Comparison of ENCODE assay signal across 8 cellular contexts in genomic region chr4:116180056-116180690, GRCh38.
DNase-seq lines count a peak whose midpoint lies in the region; ATAC-seq, FAIRE-seq and TF ChIP-seq lines count a peak whose summit lies in the region.

No MANE protein-coding gene starts in this region.

- no peaks in the 10 kb centered on the region for H3K4me1 ChIP-seq in mammary epithelial cell (ENCODE audit: insufficient read depth, low read length)
- H3K4me1 ChIP-seq in psoas muscle: no peaks in the 10 kb centered on the region
- H3K4me1 ChIP-seq in small intestine (ENCODE audit: control insufficient read depth in 2 of 2, insufficient read depth in 1 of 2, low read depth in 1 of 2, low read length in 1 of 2): no peaks in the 10 kb centered on the region

- H3K4me2 ChIP-seq in mammary epithelial cell (ENCODE audit: insufficient read depth, low read depth, low read length): no peak overlapping the region

- FAIRE-seq in small intestine (lab: Jason Lieb, UNC): no peak

- WGBS in mammary epithelial cell (ENCODE audit: low coverage, missing lambda C conversion rate): 21% methylated on average over 2 of the region's 2 CpGs
- 23 to 40% (median 30%) methylated on average over 2 of the region's 2 CpGs for WGBS in psoas muscle, 3 donors
- 13 to 18% (median 15%) methylated on average over 2 of the region's 2 CpGs for WGBS in small intestine, 3 donors

- DNase-seq in NCI-H2029 (lab: John Stamatoyannopoulos, UW) (peak; percentile 3), mammary epithelial cell (peak; percentile 4), psoas muscle (no peak), NCI-H146 treated with DMSO at 0.1 percent for 48 hours (lab: John Stamatoyannopoulos, UW; ENCODE audit: unreplicated experiment) (no peak), small intestine (no peak)

- H3K27me3 ChIP-seq in mammary epithelial cell (ENCODE audit: insufficient read depth, low read length) (no peaks in the 10 kb centered on the region), psoas muscle (ENCODE audit: insufficient read depth in 3 of 3, low read length in 2 of 3) (no peaks in the 10 kb centered on the region), small intestine (ENCODE audit: control insufficient read depth in 2 of 2, insufficient read depth in 2 of 2, low read length in 2 of 2) (no peaks in the 10 kb centered on the region)

- peak overlapping the region; percentile 56 for H2AFZ ChIP-seq in mammary epithelial cell (ENCODE audit: low read depth, low read length)

- peak; percentile 37 to 55 for TF ChIP-seq CTCF in mammary epithelial cell (conservative IDR thresholded peaks at IDR 0.05 in 1 of 2, IDR thresholded peaks at IDR 0.05 in 1 of 2; ENCODE audit: extremely low read depth in 1 of 2, insufficient read depth in 1 of 2, low read depth in 1 of 2, low read length in 2 of 2)
- peak; percentile 13 for TF ChIP-seq CTCF in psoas muscle (IDR thresholded peaks at IDR 0.05)

- H3K36me3 ChIP-seq in mammary epithelial cell (ENCODE audit: insufficient read depth, low read length) (no peaks in the 10 kb centered on the region), psoas muscle (ENCODE audit: insufficient read depth in 1 of 2, low read depth in 1 of 2) (no peaks in the 10 kb centered on the region), small intestine (ENCODE audit: control insufficient read depth in 2 of 2, insufficient read depth in 2 of 2, low read length in 2 of 2) (no peaks in the 10 kb centered on the region)

- H4K20me1 ChIP-seq in mammary epithelial cell (ENCODE audit: insufficient read depth, low read length): no peaks in the 10 kb centered on the region

- dilution Hi-C loops in mammary epithelial cell (cut with HindIII; ENCODE audit: low sequenced_read_pairs): no loop called here

- intact Hi-C loops in mammary epithelial cell (cut with micrococcal nuclease) (loop anchor here (2.0 to 10.0 kb wide), 4 partner anchors 179 to 1852 kb away; partner anchors contain the start of gene NDST3), psoas muscle (cut with DNase I) (no loop called here)

- H3K9me3 ChIP-seq in mammary epithelial cell (replicated peaks; ENCODE audit: insufficient read depth, low read length) (no peaks in the 10 kb centered on the region), psoas muscle (no peaks in the 10 kb centered on the region), small intestine (ENCODE audit: control insufficient read depth, low read depth) (no peaks in the 10 kb centered on the region)

- CTCF ChIA-PET in mammary epithelial cell (lab: Charles Lee; ENCODE audit: low non-redundant PET): interaction anchor here (0.6 kb wide), 1 partner anchor 1998 kb away, joined by 4 read pairs; no protein-coding TSS in a partner anchor

- no peak overlapping the region for H3K27ac ChIP-seq in mammary epithelial cell (ENCODE audit: insufficient read depth, low read depth, low read length)
- H3K27ac ChIP-seq in psoas muscle: no peak overlapping the region
- no peak overlapping the region for H3K27ac ChIP-seq in small intestine (ENCODE audit: low read depth in 1 of 2, low read length in 1 of 2)

- ATAC-seq in GM19455 (IDR thresholded peaks at IDR 0.05; ENCODE audit: unreplicated experiment): peak; percentile 66
- ATAC-seq in psoas muscle: no peak
- no peak for ATAC-seq in GM21423 (IDR thresholded peaks at IDR 0.05; ENCODE audit: unreplicated experiment)
- ATAC-seq in HG02884 (IDR thresholded peaks at IDR 0.05; ENCODE audit: unreplicated experiment): no peak

- no peaks in the 10 kb centered on the region for H3K79me2 ChIP-seq in mammary epithelial cell (ENCODE audit: insufficient read depth, low read length)

- no TSS peak for BruUV-seq in mammary epithelial cell (replicated peaks; lab: Mats Ljungman, UMichigan)

- H3K9ac ChIP-seq in mammary epithelial cell (ENCODE audit: insufficient read depth, low read length): no peak overlapping the region

- in situ Hi-C loops in mammary epithelial cell (cut with MboI; ENCODE audit: low sequenced_read_pairs in 2 of 2): no loop called here

- H3K4me3 ChIP-seq in mammary epithelial cell (replicated peaks in 1 of 3; ENCODE audit: insufficient read depth in 1 of 3, low read depth in 2 of 3, low read length in 3 of 3) (no peak overlapping the region), psoas muscle (no peak overlapping the region), small intestine (ENCODE audit: low read depth in 1 of 2, low read length in 2 of 2) (no peak overlapping the region)

Comparison
In these comparisons a context has a peak if more than half of its experiments do, and no peak if none do; other contexts are left out.
1. DNase-seq: peak in NCI-H2029 (single experiment) and mammary epithelial cell (single experiment); none in psoas muscle (0 of 2), NCI-H146 treated with DMSO at 0.1 percent for 48 hours (single experiment) and small intestine (single experiment).